Comparison of ENCODE assay signal across 1 cellular context in the genomic region with DNA sequence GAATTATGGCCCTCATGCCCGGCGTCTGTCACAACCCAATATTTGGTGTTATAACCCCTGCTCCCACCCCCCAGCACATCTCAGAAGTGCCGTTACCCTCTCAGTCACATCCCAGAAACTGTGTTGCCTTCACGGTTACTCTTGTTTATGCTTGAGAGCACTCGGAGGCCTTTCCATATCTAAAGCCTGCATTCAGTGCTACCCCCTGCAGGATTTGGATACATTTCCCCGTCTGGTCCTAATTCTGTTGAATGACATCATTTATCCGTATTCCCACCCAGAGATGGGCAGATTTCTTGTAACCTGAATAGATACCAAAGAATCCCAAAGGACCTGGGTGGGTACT.
TF ChIP-seq lines count a peak whose summit lies in the region.

No MANE protein-coding gene starts in this region.

TF ChIP-seq in SK-N-SH, 30 proteins besides CTCF, POLR2A, EP300 and RAD21 (continued from another document):
- TF ChIP-seq, protein P1, sequence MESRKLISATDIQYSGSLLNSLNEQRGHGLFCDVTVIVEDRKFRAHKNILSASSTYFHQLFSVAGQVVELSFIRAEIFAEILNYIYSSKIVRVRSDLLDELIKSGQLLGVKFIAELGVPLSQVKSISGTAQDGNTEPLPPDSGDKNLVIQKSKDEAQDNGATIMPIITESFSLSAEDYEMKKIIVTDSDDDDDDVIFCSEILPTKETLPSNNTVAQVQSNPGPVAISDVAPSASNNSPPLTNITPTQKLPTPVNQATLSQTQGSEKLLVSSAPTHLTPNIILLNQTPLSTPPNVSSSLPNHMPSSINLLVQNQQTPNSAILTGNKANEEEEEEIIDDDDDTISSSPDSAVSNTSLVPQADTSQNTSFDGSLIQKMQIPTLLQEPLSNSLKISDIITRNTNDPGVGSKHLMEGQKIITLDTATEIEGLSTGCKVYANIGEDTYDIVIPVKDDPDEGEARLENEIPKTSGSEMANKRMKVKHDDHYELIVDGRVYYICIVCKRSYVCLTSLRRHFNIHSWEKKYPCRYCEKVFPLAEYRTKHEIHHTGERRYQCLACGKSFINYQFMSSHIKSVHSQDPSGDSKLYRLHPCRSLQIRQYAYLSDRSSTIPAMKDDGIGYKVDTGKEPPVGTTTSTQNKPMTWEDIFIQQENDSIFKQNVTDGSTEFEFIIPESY (IDR thresholded peaks at IDR 0.05; ENCODE audit: borderline replicate concordance, low read depth) = no peak
- TF ChIP-seq NFIC (IDR thresholded peaks at IDR 0.05; ENCODE audit: borderline replicate concordance) (no peak), YY1 (IDR thresholded peaks at IDR 0.05; ENCODE audit: low read depth) (no peak)
